8 cellular contexts compared by ENCODE assay signal in genomic region chr1:32205401-32206370, GRCh38. TPM values are rescaled to one million over a fixed set of nuclear protein-coding genes. Genes with fewer than 3 reads are reported as not detected.
DNase-seq lines count a peak whose midpoint lies in the region; ATAC-seq, FAIRE-seq and TF ChIP-seq lines count a peak whose summit lies in the region.

TSS of gene IQCC (plus strand) at chr1:32205671. CDS start at chr1:32205682, 11 bp downstream.

- H3K27ac ChIP-seq in A549 (peak within 1 kb of the TSS; percentile 85 to 92), HUES64 (ENCODE audit: low read depth, low read length) (no peak within 1 kb of the TSS), endodermal cell (ENCODE audit: low read depth, low read length) (peak within 1 kb of the TSS; percentile 29), mesodermal cell (ENCODE audit: low read depth, low read length, severe bottlenecking) (peak within 1 kb of the TSS; percentile 23)

- peaks cover 10% of the 10 kb centered on the region for H3K27me3 Mint-ChIP-seq in endodermal cell (ENCODE audit: insufficient read depth)

- POLR2A ChIA-PET in A549 (lab: Yijun Ruan, JAX) = interaction anchor here (1.2 to 1.6 kb wide), 2 partner anchors 26 to 116 kb away, joined by 4 to 5 read pairs; partner anchors contain the start of gene TXLNA

- 0 out of 2 replicates have a peak, but pooled peaks cover 7% of the 10 kb centered on the region for H3K36me3 ChIP-seq in HUES64 (ENCODE audit: insufficient read depth, low read length)
- H3K36me3 ChIP-seq in endodermal cell (ENCODE audit: control insufficient read depth, insufficient read depth, low read length) = peaks cover 14% of the 10 kb centered on the region
- peaks cover 11% of the 10 kb centered on the region for H3K36me3 ChIP-seq in mesodermal cell (ENCODE audit: control insufficient read depth, insufficient read depth, low read length)

- H3K9me3 ChIP-seq in A549 = no peaks in the 10 kb centered on the region
- no peaks in the 10 kb centered on the region for H3K9me3 ChIP-seq in HUES64 (ENCODE audit: insufficient read depth, low read depth, low read length)
- no peaks in the 10 kb centered on the region for H3K9me3 ChIP-seq in endodermal cell (ENCODE audit: control insufficient read depth, low read length)
- H3K9me3 ChIP-seq in mesodermal cell (ENCODE audit: control insufficient read depth, low read length) = no peaks in the 10 kb centered on the region

- peaks cover 12% of the 10 kb centered on the region for H3K4me1 Mint-ChIP-seq in endodermal cell

- peak; percentile 57 for TF ChIP-seq POLR2A in A549 (IDR thresholded peaks at IDR 0.05; ENCODE audit: low read length)
- peak; percentile 85 for TF ChIP-seq POLR2A in GM18951 (IDR thresholded peaks at IDR 0.05; ENCODE audit: extremely low read depth, insufficient read depth, insufficient read length)

- no peak for FAIRE-seq in A549 (lab: Jason Lieb, UNC)

- peak within 1 kb of the TSS; percentile 83 for H3K4me3 ChIP-seq in A549
- H3K4me3 ChIP-seq in HUES64 (ENCODE audit: low read length) = peak within 1 kb of the TSS; percentile 88
- H3K4me3 ChIP-seq in endodermal cell (ENCODE audit: low read length) = peak within 1 kb of the TSS; percentile 91
- H3K4me3 ChIP-seq in mesodermal cell (ENCODE audit: extremely low read depth, insufficient read depth, low read length, poor library complexity, severe bottlenecking) = peak within 1 kb of the TSS; percentile 68

- in situ Hi-C loops in GM18951 (cut with MboI; ENCODE audit: low sequenced_read_pairs, unreplicated experiment) = no loop called here

- H3K4me2 ChIP-seq in A549 = peak within 1 kb of the TSS; percentile 98

- DNase-seq in A549 (ENCODE audit: low read depth in 1 of 2, low spot score in 1 of 2) (peak; percentile 70 to 81), NOMO-1 treated with dmso at 0.1 percent for 144 hours (lab: John Stamatoyannopoulos, UW; ENCODE audit: unreplicated experiment) (peak; percentile 61), endodermal cell (peak; percentile 96)
- peak; percentile 86 for DNase-seq in activated CD8-positive, alpha-beta memory T cell treated with anti-CD3 and anti-CD28 coated beads, Interleukin-2, amount 50 U/mL, for 4 hours
- peak; percentile 57 for DNase-seq in stimulated activated CD8-positive, alpha-beta memory T cell treated with anti-CD3 and anti-CD28 coated beads, Interleukin-15, amount 100 ng/mL, for 1 hour (ENCODE audit: low read depth)

- peak; percentile 75 to 84 for ATAC-seq in A549

- TF ChIP-seq CTCF in A549 (IDR thresholded peaks at IDR 0.05) (no peak), endodermal cell (conservative IDR thresholded peaks at IDR 0.05) (peak; percentile 56)

- H3K9ac ChIP-seq in HUES64 (ENCODE audit: low read depth, low read length) = peak within 1 kb of the TSS; percentile 87
- H3K9ac ChIP-seq in endodermal cell (ENCODE audit: extremely low read depth, low read length, poor library complexity, severe bottlenecking) = peak within 1 kb of the TSS; percentile 89

- no peaks in the 10 kb centered on the region for H3K9me3 Mint-ChIP-seq in endodermal cell

- peak within 1 kb of the TSS; percentile 90 for H3K4me3 Mint-ChIP-seq in endodermal cell

- peak within 1 kb of the TSS; percentile 94 for H3K27ac Mint-ChIP-seq in endodermal cell

- CTCF ChIA-PET in A549 (lab: Yijun Ruan, JAX) = interaction anchor here (1.2 to 4.5 kb wide), 3 partner anchors 10 to 110 kb away, joined by 3 to 38 read pairs (median 8); no protein-coding TSS in a partner anchor

- H3K36me3 Mint-ChIP-seq in endodermal cell (ENCODE audit: low read depth) = peaks cover 4% of the 10 kb centered on the region

- WGBS in A549 (ENCODE audit: missing lambda C conversion rate) = 15% methylated on average over 22 of the region's 77 CpGs
- WGBS in HUES64 = 3% methylated on average over 77 of the region's 77 CpGs
- 5 to 6% methylated on average over 30 to 77 of the region's 77 CpGs for WGBS in endodermal cell (ENCODE audit: insufficient coverage in 1 of 2, insufficient read length in 1 of 2), 2 experiments
- WGBS in mesodermal cell (ENCODE audit: insufficient coverage in 2 of 2), 2 experiments = 0 to 9% methylated on average over 54 to 67 of the region's 77 CpGs

- H3K4me1 ChIP-seq in A549 = peaks cover 12% of the 10 kb centered on the region; the same call in 2 of the 3 replicates
- peaks cover 4% of the 10 kb centered on the region; the same call in 1 of the 2 replicates for H3K4me1 ChIP-seq in HUES64 (ENCODE audit: insufficient read depth, low read length)
- H3K4me1 ChIP-seq in endodermal cell (ENCODE audit: control insufficient read depth, insufficient read depth, low read length) = no peaks in the 10 kb centered on the region
- H3K4me1 ChIP-seq in mesodermal cell (ENCODE audit: control insufficient read depth, insufficient read depth, low read length, poor library complexity, severe bottlenecking) = no peaks in the 10 kb centered on the region

- H3K27me3 ChIP-seq in HUES64 (ENCODE audit: insufficient read depth, low read length) (no peaks in the 10 kb centered on the region), endodermal cell (ENCODE audit: control insufficient read depth, insufficient read depth, low read length, poor library complexity, severe bottlenecking) (no peaks in the 10 kb centered on the region)

- no peak for TF ChIP-seq EP300 in A549 (IDR thresholded peaks at IDR 0.05)

- TF ChIP-seq RAD21 in A549 (conservative IDR thresholded peaks at IDR 0.05 in 1 of 2, IDR thresholded peaks at IDR 0.05 in 1 of 2) = no peak

TF ChIP-seq in A549, 52 proteins besides CTCF, POLR2A, EP300 and RAD21 (continues in another document):
- TF ChIP-seq PHF8 (IDR thresholded peaks at IDR 0.05; ENCODE audit: borderline replicate concordance, low read depth) (peak; percentile 39; the same call in 1 of the 2 replicates), ELK1 (IDR thresholded peaks at IDR 0.05; ENCODE audit: low read depth, low read length) (no peak), HEYL (CRISPR knock-in tag; IDR thresholded peaks at IDR 0.05) (no peak), ESRRA (IDR thresholded peaks at IDR 0.05; ENCODE audit: borderline replicate concordance, low read length) (no peak), E2F6 (IDR thresholded peaks at IDR 0.05; ENCODE audit: borderline replicate concordance, low read depth) (0 out of 2 replicates have a peak, but pooled peaks have one; percentile 64), KDM1A (IDR thresholded peaks at IDR 0.05; ENCODE audit: low read depth) (no peak), CHD4 (IDR thresholded peaks at IDR 0.05; ENCODE audit: borderline replicate concordance) (no peak), FOSL2 (IDR thresholded peaks at IDR 0.05) (no peak), FOSL2 (CRISPR knock-in tag; IDR thresholded peaks at IDR 0.05) (no peak)
- TF ChIP-seq, protein P1, sequence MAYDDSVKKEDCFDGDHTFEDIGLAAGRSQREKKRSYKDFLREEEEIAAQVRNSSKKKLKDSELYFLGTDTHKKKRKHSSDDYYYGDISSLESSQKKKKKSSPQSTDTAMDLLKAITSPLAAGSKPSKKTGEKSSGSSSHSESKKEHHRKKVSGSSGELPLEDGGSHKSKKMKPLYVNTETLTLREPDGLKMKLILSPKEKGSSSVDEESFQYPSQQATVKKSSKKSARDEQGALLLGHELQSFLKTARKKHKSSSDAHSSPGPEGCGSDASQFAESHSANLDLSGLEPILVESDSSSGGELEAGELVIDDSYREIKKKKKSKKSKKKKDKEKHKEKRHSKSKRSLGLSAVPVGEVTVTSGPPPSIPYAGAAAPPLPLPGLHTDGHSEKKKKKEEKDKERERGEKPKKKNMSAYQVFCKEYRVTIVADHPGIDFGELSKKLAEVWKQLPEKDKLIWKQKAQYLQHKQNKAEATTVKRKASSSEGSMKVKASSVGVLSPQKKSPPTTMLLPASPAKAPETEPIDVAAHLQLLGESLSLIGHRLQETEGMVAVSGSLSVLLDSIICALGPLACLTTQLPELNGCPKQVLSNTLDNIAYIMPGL (CRISPR knock-in tag; IDR thresholded peaks at IDR 0.05; ENCODE audit: borderline replicate concordance) = no peak

RNA-seq across cellular contexts. Expression of gene IQCC, which starts in this region (rescaled TPM):
- 1.6 and 1.8 TPM in 2 replicates for polyA plus RNA-seq in A549 (2011; rRNA removed)
- polyA plus RNA-seq in A549 (2012; cell fraction: cytosol; rRNA removed) = 1.4 and 1.6 TPM in 2 replicates
- 1.2 and 1.5 TPM in 2 replicates for polyA plus RNA-seq in A549 (2012; cell fraction: nucleus; rRNA removed)
- polyA plus RNA-seq in A549 (2017; fragmentation: RNase III; extraction: RNeasy Plus Mini Kit Qiagen cat#74134 plus additional on column Dnase treatment) = 1.8 to 2.0 TPM (median 2.0 TPM) in 3 replicates
- polyA minus RNA-seq in A549 (2011; rRNA and poly(A)+ RNA removed) = 1.5 and 2.0 TPM in 2 replicates
- 4.0 TPM for polyA plus RNA-seq in HUES64 (2013, experiment 1 of 2)
- polyA plus RNA-seq in HUES64 (2013, experiment 2 of 2) = 3.7 TPM
- total RNA-seq in endodermal cell = 1 to 10 TPM; 4.7 to 6.3 TPM
- 6.5 TPM for polyA plus RNA-seq in endodermal cell (2013, experiment 1 of 2)
- polyA plus RNA-seq in endodermal cell (2013, experiment 2 of 2) = 6.7 TPM
- 3.9 TPM for polyA plus RNA-seq in mesodermal cell (2013, experiment 1 of 2)
- polyA plus RNA-seq in mesodermal cell (2013, experiment 2 of 2) = 3.6 TPM
